ENCODE assay signal across 14 cellular contexts in the genomic region with DNA sequence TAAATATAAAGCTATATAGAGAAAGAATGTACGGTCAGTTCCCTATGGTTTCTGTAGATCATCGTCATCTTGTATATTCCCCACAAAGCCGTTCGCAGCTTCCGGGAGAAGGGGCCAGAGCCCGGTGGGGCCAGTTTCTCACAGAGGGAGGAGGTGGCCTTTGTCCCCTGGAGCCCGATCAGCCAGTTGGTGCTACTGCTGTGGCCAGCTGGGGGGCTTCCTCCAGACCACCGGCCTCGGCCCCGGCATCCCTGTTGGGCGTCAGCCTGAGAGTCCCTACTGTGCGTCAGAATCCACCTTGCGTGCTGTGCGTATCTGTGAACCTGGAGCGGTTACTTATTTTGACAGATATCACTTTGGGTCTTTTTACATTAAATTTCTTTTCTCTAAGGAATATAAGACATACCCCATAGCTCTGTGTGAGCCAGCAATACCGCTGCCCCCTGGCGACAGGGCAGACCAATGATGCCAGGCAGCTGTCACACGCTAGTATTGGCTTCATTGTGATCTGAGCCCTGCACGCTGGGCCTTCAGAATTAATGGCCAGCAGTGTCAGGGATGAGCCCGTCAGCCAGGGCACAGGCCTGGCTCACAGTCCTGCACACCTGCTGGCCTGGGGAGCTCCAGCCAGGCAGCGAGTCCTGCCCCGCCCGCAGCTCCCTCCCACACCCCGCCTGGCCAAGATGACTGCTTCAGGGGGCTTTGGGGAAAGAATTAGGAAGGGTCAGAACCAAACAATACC.
DNase-seq lines count a peak whose midpoint lies in the region; ATAC-seq and TF ChIP-seq lines count a peak whose summit lies in the region.
"Had no signal": no experiment of that assay in that cellular context is flagged by ENCODE, and none has a peak within 500 bp of the region (broad histone marks: within the 10 kb centered on the region; RNA-seq: fewer than 3 reads in every experiment).

No MANE protein-coding gene starts in this region.

- H3K9me3 Mint-ChIP-seq in activated naive CD4-positive, alpha-beta T cell treated with anti-CD3 and anti-CD28 coated beads, Interleukin-2, amount 50 U/mL, for 24 hours: no peaks in the 10 kb centered on the region
- no peaks in the 10 kb centered on the region for H3K9me3 Mint-ChIP-seq in activated naive CD4-positive, alpha-beta T cell treated with anti-CD3 and anti-CD28 coated beads for 36 hours
- H3K9me3 Mint-ChIP-seq in activated T-helper 1 cell treated with anti-CD3 and anti-CD28 coated beads, Interleukin-12 subunit alpha, Interleukin-12 subunit beta, Interleukin-2, Interleukin-4 antibody, amounts not matched to agents 30 ng/mL and 10 ng/mL and 1 ng/mL, durations not matched to agents 14 hours and 24 hours and 36 hours: no peaks in the 10 kb centered on the region
- no peaks in the 10 kb centered on the region for H3K9me3 Mint-ChIP-seq in naive B cell
- H3K9me3 Mint-ChIP-seq: activated T-cell treated with anti-CD3 and anti-CD28 coated beads, Interleukin-2, amount 50 U/mL, for 4 hours had no signal

- H3F3A ChIP-seq in MM.1S (ENCODE audit: insufficient read depth, low read length): no peaks in the 10 kb centered on the region

- H3K9ac ChIP-seq in MM.1S (ENCODE audit: low read length): no peak overlapping the region

- peaks cover 3% of the 10 kb centered on the region for H3K36me3 Mint-ChIP-seq in activated naive CD4-positive, alpha-beta T cell treated with anti-CD3 and anti-CD28 coated beads, Interleukin-2, amount 50 U/mL, for 24 hours
- H3K36me3 Mint-ChIP-seq in activated naive CD4-positive, alpha-beta T cell treated with anti-CD3 and anti-CD28 coated beads for 36 hours (ENCODE audit: low read depth): peaks cover 25% of the 10 kb centered on the region
- H3K36me3 Mint-ChIP-seq in activated T-helper 1 cell treated with anti-CD3 and anti-CD28 coated beads, Interleukin-12 subunit alpha, Interleukin-12 subunit beta, Interleukin-2, Interleukin-4 antibody, amounts not matched to agents 30 ng/mL and 10 ng/mL and 1 ng/mL, durations not matched to agents 14 hours and 24 hours and 36 hours (ENCODE audit: low read depth): peaks cover 17% of the 10 kb centered on the region
- peaks cover 5 to 6% of the 10 kb centered on the region in 2 donors for H3K36me3 Mint-ChIP-seq in naive B cell

- no peak overlapping the region for H3K4me3 Mint-ChIP-seq in activated naive CD4-positive, alpha-beta T cell treated with anti-CD3 and anti-CD28 coated beads, Interleukin-2, amount 50 U/mL, for 24 hours
- H3K4me3 Mint-ChIP-seq in activated naive CD4-positive, alpha-beta T cell treated with anti-CD3 and anti-CD28 coated beads for 36 hours: no peak overlapping the region
- no peak overlapping the region for H3K4me3 Mint-ChIP-seq in activated T-helper 1 cell treated with anti-CD3 and anti-CD28 coated beads, Interleukin-12 subunit alpha, Interleukin-12 subunit beta, Interleukin-2, Interleukin-4 antibody, amounts not matched to agents 30 ng/mL and 10 ng/mL and 1 ng/mL, durations not matched to agents 14 hours and 24 hours and 36 hours
- H3K4me3 Mint-ChIP-seq in naive B cell: peak overlapping the region in 6 of 8 donors; percentile 38 to 84 (median 67)
- H3K4me3 Mint-ChIP-seq: activated T-cell treated with anti-CD3 and anti-CD28 coated beads, Interleukin-2, amount 50 U/mL, for 4 hours had no signal

- H3K27me3 ChIP-seq in uterus: no peaks in the 10 kb centered on the region
- H3K27me3 ChIP-seq in HAP-1 (ENCODE audit: low read depth): no peaks in the 10 kb centered on the region
- no peaks in the 10 kb centered on the region for H3K27me3 ChIP-seq in MM.1S (replicated peaks; ENCODE audit: insufficient read depth, low read length)

- peak overlapping the region; percentile 17 for H3K27ac Mint-ChIP-seq in activated naive CD4-positive, alpha-beta T cell treated with anti-CD3 and anti-CD28 coated beads, Interleukin-2, amount 50 U/mL, for 24 hours
- no peak overlapping the region for H3K27ac Mint-ChIP-seq in activated naive CD4-positive, alpha-beta T cell treated with anti-CD3 and anti-CD28 coated beads for 36 hours
- peak overlapping the region; percentile 8 for H3K27ac Mint-ChIP-seq in activated T-helper 1 cell treated with anti-CD3 and anti-CD28 coated beads, Interleukin-12 subunit alpha, Interleukin-12 subunit beta, Interleukin-2, Interleukin-4 antibody, amounts not matched to agents 30 ng/mL and 10 ng/mL and 1 ng/mL, durations not matched to agents 14 hours and 24 hours and 36 hours
- H3K27ac Mint-ChIP-seq in naive B cell: peak overlapping the region in 5 of 6 donors; percentile 27 to 95 (median 78)

- intact Hi-C loops in activated naive CD4-positive, alpha-beta T cell treated with anti-CD3 and anti-CD28 coated beads for 36 hours (cut with micrococcal nuclease): no loop called here
- intact Hi-C loops in activated T-helper 1 cell treated with anti-CD3 and anti-CD28 coated beads, Interleukin-12 subunit alpha, Interleukin-12 subunit beta, Interleukin-2, Interleukin-4 antibody, amounts not matched to agents 30 ng/mL and 10 ng/mL and 1 ng/mL, durations not matched to agents 14 hours and 24 hours and 36 hours (cut with micrococcal nuclease): no loop called here
- intact Hi-C loops in uterus (cut with DNase I; ENCODE audit: low total_unique reads): no loop called here

- no peak for TF ChIP-seq POLR2A in uterus (IDR thresholded peaks at IDR 0.05)

- no peak for DNase-seq in activated naive CD4-positive, alpha-beta T cell treated with anti-CD3 and anti-CD28 coated beads for 36 hours
- DNase-seq in activated T-helper 1 cell treated with anti-CD3 and anti-CD28 coated beads, Interleukin-12 subunit alpha, Interleukin-12 subunit beta, Interleukin-2, Interleukin-4 antibody, amounts not matched to agents 30 ng/mL and 10 ng/mL and 1 ng/mL, durations not matched to agents 14 hours and 24 hours and 36 hours (ENCODE audit: low spot score): no peak
- DNase-seq in naive B cell (no peak), uterus (peak; percentile 10 to 13), HAP-1 (ENCODE audit: low spot score in 2 of 2) (no peak), NCI-H1930 (lab: John Stamatoyannopoulos, UW) (no peak), MM.1S (no peak)
- DNase-seq: activated T-cell treated with anti-CD3 and anti-CD28 coated beads, Interleukin-2, amount 50 U/mL, for 4 hours; AML-193; dermis blood vessel endothelial cell; DMS79; left ventricle myocardium superior had no signal

- H3K4me2 ChIP-seq in MM.1S (ENCODE audit: low read depth, low read length): no peak overlapping the region

- H3K4me3 ChIP-seq in uterus: no peak overlapping the region
- H3K4me3 ChIP-seq in HAP-1: no peak overlapping the region
- H3K4me3 ChIP-seq in MM.1S (ENCODE audit: low read length): no peak overlapping the region

- H3K4me1 ChIP-seq in uterus: no peaks in the 10 kb centered on the region
- peaks cover 10% of the 10 kb centered on the region for H3K4me1 ChIP-seq in HAP-1
- no peaks in the 10 kb centered on the region for H3K4me1 ChIP-seq in MM.1S (ENCODE audit: low read length)

- H3K79me2 ChIP-seq in MM.1S (ENCODE audit: low read length): no peaks in the 10 kb centered on the region

- ATAC-seq in naive B cell (ENCODE audit: low read depth in 2 of 2): no peak
- ATAC-seq: left ventricle myocardium superior, SK-N-SH treated with all-trans-retinoic acid at 6 μM for 48 hours had no signal

- H3K27ac ChIP-seq in uterus (peak overlapping the region in 1 of 2 donors; percentile 42), MM.1S (ENCODE audit: low read length) (no peak overlapping the region)

- CTCF ChIA-PET in activated naive CD4-positive, alpha-beta T cell treated with anti-CD3 and anti-CD28 coated beads for 36 hours (lab: Charles Lee): interaction anchor here (0.6 kb wide), 1 partner anchor 9 kb away, joined by 3 read pairs; no protein-coding TSS in a partner anchor

- H3K9me2 ChIP-seq in MM.1S (replicated peaks; ENCODE audit: insufficient read depth, low read length): no peaks in the 10 kb centered on the region

- no peaks in the 10 kb centered on the region for H4K20me1 ChIP-seq in MM.1S (ENCODE audit: insufficient read depth, low read length)

- H3K36me3 ChIP-seq in uterus (no peaks in the 10 kb centered on the region), HAP-1 (replicated peaks) (peaks cover 15% of the 10 kb centered on the region), MM.1S (replicated peaks; ENCODE audit: insufficient read depth, low read length) (peaks cover 4% of the 10 kb centered on the region; the same call in 1 of the 2 replicates)

- in situ Hi-C loops in HAP-1 (cut with MboI; ENCODE audit: low sequenced_read_pairs): no loop called here

- no peak for TF ChIP-seq CTCF in uterus (IDR thresholded peaks at IDR 0.05)
- no peak for TF ChIP-seq CTCF in MM.1S (IDR thresholded peaks at IDR 0.05; ENCODE audit: low read length)

- H3K27me3 Mint-ChIP-seq in activated naive CD4-positive, alpha-beta T cell treated with anti-CD3 and anti-CD28 coated beads, Interleukin-2, amount 50 U/mL, for 24 hours: no peaks in the 10 kb centered on the region
- H3K27me3 Mint-ChIP-seq in activated naive CD4-positive, alpha-beta T cell treated with anti-CD3 and anti-CD28 coated beads for 36 hours (ENCODE audit: low read depth): no peaks in the 10 kb centered on the region
- H3K27me3 Mint-ChIP-seq in activated T-helper 1 cell treated with anti-CD3 and anti-CD28 coated beads, Interleukin-12 subunit alpha, Interleukin-12 subunit beta, Interleukin-2, Interleukin-4 antibody, amounts not matched to agents 30 ng/mL and 10 ng/mL and 1 ng/mL, durations not matched to agents 14 hours and 24 hours and 36 hours (ENCODE audit: insufficient read depth): no peaks in the 10 kb centered on the region
- no peaks in the 10 kb centered on the region for H3K27me3 Mint-ChIP-seq in naive B cell

- H3K9me3 ChIP-seq in uterus (no peaks in the 10 kb centered on the region), HAP-1 (no peaks in the 10 kb centered on the region), MM.1S (replicated peaks; ENCODE audit: insufficient read depth, low read length) (no peaks in the 10 kb centered on the region)

- no peak overlapping the region for H2AFZ ChIP-seq in MM.1S (ENCODE audit: low read length)

- H3K4me1 Mint-ChIP-seq in activated naive CD4-positive, alpha-beta T cell treated with anti-CD3 and anti-CD28 coated beads, Interleukin-2, amount 50 U/mL, for 24 hours: peaks cover 22% of the 10 kb centered on the region
- peaks cover 24% of the 10 kb centered on the region for H3K4me1 Mint-ChIP-seq in activated naive CD4-positive, alpha-beta T cell treated with anti-CD3 and anti-CD28 coated beads for 36 hours (ENCODE audit: low read depth)
- H3K4me1 Mint-ChIP-seq in activated T-helper 1 cell treated with anti-CD3 and anti-CD28 coated beads, Interleukin-12 subunit alpha, Interleukin-12 subunit beta, Interleukin-2, Interleukin-4 antibody, amounts not matched to agents 30 ng/mL and 10 ng/mL and 1 ng/mL, durations not matched to agents 14 hours and 24 hours and 36 hours (ENCODE audit: low read depth): peaks cover 30% of the 10 kb centered on the region
- H3K4me1 Mint-ChIP-seq in naive B cell: peaks cover 58 to 91% (median 79%) of the 10 kb centered on the region in 3 donors

Comparison
In these comparisons a context has a peak if more than half of its experiments do, and no peak if none do; other contexts are left out.
1. H3K4me3 Mint-ChIP-seq: peak in naive B cell (6 of 8); none in activated naive CD4-positive, alpha-beta T cell treated with anti-CD3 and anti-CD28 coated beads, Interleukin-2, amount 50 U/mL, for 24 hours (single experiment), activated naive CD4-positive, alpha-beta T cell treated with anti-CD3 and anti-CD28 coated beads for 36 hours (single experiment) and activated T-helper 1 cell treated with anti-CD3 and anti-CD28 coated beads, Interleukin-12 subunit alpha, Interleukin-12 subunit beta, Interleukin-2, Interleukin-4 antibody, amounts not matched to agents 30 ng/mL and 10 ng/mL and 1 ng/mL, durations not matched to agents 14 hours and 24 hours and 36 hours (single experiment).
2. DNase-seq: peak in uterus (2 of 2); none in activated naive CD4-positive, alpha-beta T cell treated with anti-CD3 and anti-CD28 coated beads for 36 hours (single experiment), activated T-helper 1 cell treated with anti-CD3 and anti-CD28 coated beads, Interleukin-12 subunit alpha, Interleukin-12 subunit beta, Interleukin-2, Interleukin-4 antibody, amounts not matched to agents 30 ng/mL and 10 ng/mL and 1 ng/mL, durations not matched to agents 14 hours and 24 hours and 36 hours (single experiment), naive B cell (single experiment), HAP-1 (0 of 2), NCI-H1930 (0 of 2) and MM.1S (single experiment).